In genomic region chr10:131657318-131657984, GRCh38 we compare ENCODE assay signal across 23 cellular contexts.
"Had no signal": no experiment of that assay in that cellular context is flagged by ENCODE, and none has a peak within 500 bp of the region (broad histone marks: within the 10 kb centered on the region; RNA-seq: fewer than 3 reads in every experiment).

No MANE protein-coding gene starts in this region.

- H3K4me3 ChIP-seq: dorsolateral prefrontal cortex, esophagus squamous epithelium, gastrocnemius medialis, lower lobe of right lung, tibial artery had no signal

- H3K4me1 ChIP-seq: gastrocnemius medialis, lower lobe of right lung, tibial artery had no signal

- H3K36me3 ChIP-seq: brain microvascular endothelial cell, esophagus squamous epithelium, gastrocnemius medialis, lower lobe of right lung, tibial artery had no signal

- H3K9me3 ChIP-seq: esophagus squamous epithelium, gastrocnemius medialis, lower lobe of right lung had no signal

- H3K27me3 ChIP-seq: brain microvascular endothelial cell had no signal

- FAIRE-seq: colon, urothelium cell line had no signal

- ATAC-seq: activated naive CD4-positive, alpha-beta T cell treated with anti-CD3 and anti-CD28 coated beads, Interleukin-2, amount 50 U/mL, for 72 hours; activated T-helper 17 cell treated with anti-CD3 and anti-CD28 coated beads, Interleukin-2, amount 50 U/mL, for 72 hours; effector memory CD8-positive, alpha-beta T cell; gastrocnemius medialis; left colon; lower lobe of right lung had no signal

- DNase-seq: activated CD4-positive, alpha-beta memory T cell treated with anti-CD3 and anti-CD28 coated beads, Interleukin-2, amount 10 ng/mL, durations not matched to agents 7 days and 5 days; activated CD4-positive, alpha-beta T cell treated with anti-CD3 and anti-CD28 coated beads for 4 hours; activated CD4-positive, CD25-positive, alpha-beta regulatory T cell; activated T-cell treated with anti-CD3 and anti-CD28 coated beads, Interleukin-2, amount 50 U/mL, for 24 hours; brain microvascular endothelial cell; central memory CD4-positive, alpha-beta T cell; dorsolateral prefrontal cortex; effector memory CD8-positive, alpha-beta T cell; esophagus squamous epithelium; gastrocnemius medialis; hypothalamus; left colon; lower lobe of right lung; mesendoderm; naive B cell; stimulated activated CD4-positive, alpha-beta T cell treated with anti-CD3 and anti-CD28 coated beads, Interleukin-4, amount 100 ng/mL, for 24 hours; stimulated activated naive CD4-positive, alpha-beta T cell treated with Interleukin-2 at 50 U/mL for 16 hours; T1000 had no signal

- H3K27ac ChIP-seq: brain microvascular endothelial cell, dorsolateral prefrontal cortex, esophagus squamous epithelium, gastrocnemius medialis, lower lobe of right lung, tibial artery had no signal
